ENCODE assay signal across 11 cellular contexts in the genomic region with DNA sequence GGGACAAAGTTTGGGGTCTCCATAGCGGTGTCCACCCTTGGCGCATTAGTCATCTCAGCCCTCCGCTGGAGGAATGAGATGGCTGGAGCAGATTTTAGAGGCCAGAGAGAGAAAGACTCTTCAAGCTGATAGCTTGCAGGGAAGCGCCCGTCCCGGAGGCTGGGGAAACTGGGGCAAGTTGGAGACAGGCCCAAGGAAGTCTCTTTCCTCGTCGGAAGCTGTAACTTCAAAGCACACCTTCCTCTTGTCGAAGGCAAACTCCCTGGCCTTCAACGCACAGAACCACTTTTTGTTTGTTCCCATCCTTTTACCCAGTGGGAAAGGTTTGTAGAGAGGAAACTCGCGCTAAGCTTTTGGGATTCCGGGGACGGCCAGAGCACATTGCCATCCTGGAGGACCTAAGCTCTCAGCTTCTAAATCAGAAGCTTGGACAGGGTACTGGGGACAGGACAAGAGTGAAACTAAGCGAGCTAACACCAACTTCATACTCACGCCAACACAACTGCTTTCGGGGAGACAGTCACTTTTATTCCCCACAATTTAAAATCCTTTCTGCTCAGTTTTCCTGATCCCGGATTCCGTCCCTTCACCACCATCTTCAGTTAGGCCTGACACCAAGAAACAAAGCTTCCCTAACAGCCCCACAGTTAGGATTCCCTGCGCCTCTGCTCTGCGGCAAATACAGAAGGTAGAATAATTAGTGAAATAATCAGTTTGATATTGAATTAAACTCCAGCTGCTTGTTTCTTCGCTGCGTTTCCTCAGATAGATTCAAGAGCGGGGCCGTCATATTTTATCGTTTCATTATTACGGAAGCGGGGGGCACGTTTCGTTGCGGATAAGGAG. TPM values are rescaled to one million over a fixed set of nuclear protein-coding genes. Genes with fewer than 3 reads are reported as not detected.
DNase-seq lines count a peak whose midpoint lies in the region; ATAC-seq lines count a peak whose summit lies in the region.
"Had no signal": no experiment of that assay in that cellular context is flagged by ENCODE, and none has a peak within 500 bp of the region (broad histone marks: within the 10 kb centered on the region; RNA-seq: fewer than 3 reads in every experiment).

No MANE protein-coding gene starts in this region.

- peak overlapping the region; percentile 80 for H3K4me2 ChIP-seq in mesendoderm (ENCODE audit: low read length)

- H3K9me3 ChIP-seq in right cardiac atrium (ENCODE audit: control insufficient read depth, low read length) = no peaks in the 10 kb centered on the region
- H3K9me3 ChIP-seq: sigmoid colon, tibial artery had no signal

- no peak overlapping the region for H4K8ac ChIP-seq in mesendoderm (ENCODE audit: low read depth, low read length)

- peak overlapping the region; percentile 92 for H2BK120ac ChIP-seq in mesendoderm (ENCODE audit: low read depth, low read length)

- no peaks in the 10 kb centered on the region for H3K36me3 Mint-ChIP-seq in activated naive CD8-positive, alpha-beta T cell treated with anti-CD3 and anti-CD28 coated beads, Interleukin-2, amount 50 U/mL, for 24 hours (ENCODE audit: low read depth)

- H4K5ac ChIP-seq in mesendoderm (ENCODE audit: low read length) = no peak overlapping the region

- no peaks in the 10 kb centered on the region for H3K9me3 Mint-ChIP-seq in activated naive CD8-positive, alpha-beta T cell treated with anti-CD3 and anti-CD28 coated beads, Interleukin-2, amount 50 U/mL, for 24 hours

- peak overlapping the region; percentile 31 for H3K27ac Mint-ChIP-seq in activated naive CD8-positive, alpha-beta T cell treated with anti-CD3 and anti-CD28 coated beads, Interleukin-2, amount 50 U/mL, for 24 hours

- no peak overlapping the region for H2AK5ac ChIP-seq in mesendoderm (ENCODE audit: low read length)

- peak overlapping the region; percentile 4 for H3K4me3 ChIP-seq in right cardiac atrium (ENCODE audit: low read length)
- no peak overlapping the region for H3K4me3 ChIP-seq in mesendoderm (ENCODE audit: low read length)
- peak overlapping the region; percentile 10 for H3K4me3 ChIP-seq in urinary bladder (ENCODE audit: low read depth, low read length)

- H2BK15ac ChIP-seq in mesendoderm (replicated peaks; ENCODE audit: low read depth) = no peak overlapping the region

- H3K27me3 Mint-ChIP-seq in activated naive CD8-positive, alpha-beta T cell treated with anti-CD3 and anti-CD28 coated beads, Interleukin-2, amount 50 U/mL, for 24 hours = peaks cover 73% of the 10 kb centered on the region

- H3K36me3 ChIP-seq in mesendoderm (ENCODE audit: control insufficient read depth, insufficient read depth, low read length) (no peaks in the 10 kb centered on the region), urinary bladder (ENCODE audit: insufficient read depth) (no peaks in the 10 kb centered on the region)
- H3K36me3 ChIP-seq: sigmoid colon, tibial artery had no signal

- peak overlapping the region; percentile 79 for H3K4me3 Mint-ChIP-seq in activated naive CD8-positive, alpha-beta T cell treated with anti-CD3 and anti-CD28 coated beads, Interleukin-2, amount 50 U/mL, for 24 hours

- no peak overlapping the region for H3K27ac ChIP-seq in right cardiac atrium (ENCODE audit: low read length)
- peak overlapping the region; percentile 52 for H3K27ac ChIP-seq in mesendoderm (ENCODE audit: low read depth, low read length)
- H3K27ac ChIP-seq in urinary bladder (ENCODE audit: low read depth) = no peak overlapping the region
- H3K27ac ChIP-seq: sigmoid colon, tibial artery had no signal

- WGBS in right cardiac atrium = 5% methylated on average over 31 of the region's 31 CpGs
- WGBS in mesendoderm (ENCODE audit: extremely low coverage, insufficient coverage, low lambda C conversion rate) = no CpG with 5 or more reads among the region's 31 CpGs
- WGBS in urinary bladder = 6% methylated on average over 31 of the region's 31 CpGs

- H3K56ac ChIP-seq in mesendoderm (ENCODE audit: low read length) = peak overlapping the region; percentile 91

- peak overlapping the region; percentile 73 for H3K4ac ChIP-seq in mesendoderm (ENCODE audit: low read depth, low read length)

- H3K79me2 ChIP-seq in mesendoderm (ENCODE audit: control insufficient read depth, insufficient read depth, low read length) = peaks cover 37% of the 10 kb centered on the region

- H3K27me3 ChIP-seq in right cardiac atrium (ENCODE audit: control insufficient read depth, insufficient read depth) (peaks cover 2% of the 10 kb centered on the region), mesendoderm (ENCODE audit: insufficient read depth, low read length, poor library complexity) (no peaks in the 10 kb centered on the region)

- H3K18ac ChIP-seq in mesendoderm (ENCODE audit: low read length) = peak overlapping the region; percentile 92

- intact Hi-C loops in right cardiac atrium (cut with DNase I) (no loop called here), Right ventricle myocardium inferior (cut with DNase I) (no loop called here)

- DNase-seq in right cardiac atrium = no peak
- DNase-seq in Right ventricle myocardium inferior (ENCODE audit: missing footprints) = no peak
- no peak for DNase-seq in activated naive CD8-positive, alpha-beta T cell treated with anti-CD3 and anti-CD28 coated beads, Interleukin-2, amount 50 U/mL, for 24 hours
- peak; percentile 87 for DNase-seq in mesendoderm
- no peak for DNase-seq in DMS53 (lab: John Stamatoyannopoulos, UW)
- DNase-seq in SKM-1 treated with dmso at 0.1 percent for 144 hours (lab: John Stamatoyannopoulos, UW; ENCODE audit: unreplicated experiment) = no peak
- DNase-seq: NCI-H1436 treated with DMSO at 0.1 percent for 48 hours, sigmoid colon, tibial artery had no signal

- H2BK5ac ChIP-seq in mesendoderm (ENCODE audit: low read length) = peak overlapping the region; percentile 83

- H3K4me1 Mint-ChIP-seq in activated naive CD8-positive, alpha-beta T cell treated with anti-CD3 and anti-CD28 coated beads, Interleukin-2, amount 50 U/mL, for 24 hours = peaks cover 39% of the 10 kb centered on the region

- no peaks in the 10 kb centered on the region for H3K79me1 ChIP-seq in mesendoderm (ENCODE audit: low read length)

- peak overlapping the region; percentile 66 for H3K9ac ChIP-seq in mesendoderm (ENCODE audit: low read length)

- H3K23ac ChIP-seq in mesendoderm (ENCODE audit: low read length) = no peak overlapping the region

- ATAC-seq in right cardiac atrium (no peak), Right ventricle myocardium inferior (no peak), GM21381 (IDR thresholded peaks at IDR 0.05; ENCODE audit: unreplicated experiment) (no peak)
- no peak for ATAC-seq in activated naive CD8-positive, alpha-beta T cell treated with anti-CD3 and anti-CD28 coated beads, Interleukin-2, amount 50 U/mL, for 24 hours

- H3K4me1 ChIP-seq in right cardiac atrium (ENCODE audit: control insufficient read depth, insufficient read depth, low read length) (peaks cover 3% of the 10 kb centered on the region), mesendoderm (ENCODE audit: control insufficient read depth, low read depth, low read length) (peaks cover 13% of the 10 kb centered on the region), urinary bladder (ENCODE audit: insufficient read depth) (peaks cover 4% of the 10 kb centered on the region)

RNA-seq across cellular contexts. Expression of gene EOMES, which starts 1.1 kb away (rescaled TPM):
- total RNA-seq in right cardiac atrium (under 1 TPM in 3 of 4 donors, not detected in 1; 0.17 to 0.29 (median 0.17) TPM), Right ventricle myocardium inferior (0.08 TPM), urinary bladder (0.74 TPM)
- polyA plus RNA-seq in right cardiac atrium (0.09 TPM), urinary bladder (0.10 TPM)
- polyA plus RNA-seq in mesendoderm (2013, experiment 1 of 2) = 314 TPM
- polyA plus RNA-seq in mesendoderm (2013, experiment 2 of 2) = 293 TPM
- total RNA-seq: sigmoid colon had no signal
